In the genomic region with DNA sequence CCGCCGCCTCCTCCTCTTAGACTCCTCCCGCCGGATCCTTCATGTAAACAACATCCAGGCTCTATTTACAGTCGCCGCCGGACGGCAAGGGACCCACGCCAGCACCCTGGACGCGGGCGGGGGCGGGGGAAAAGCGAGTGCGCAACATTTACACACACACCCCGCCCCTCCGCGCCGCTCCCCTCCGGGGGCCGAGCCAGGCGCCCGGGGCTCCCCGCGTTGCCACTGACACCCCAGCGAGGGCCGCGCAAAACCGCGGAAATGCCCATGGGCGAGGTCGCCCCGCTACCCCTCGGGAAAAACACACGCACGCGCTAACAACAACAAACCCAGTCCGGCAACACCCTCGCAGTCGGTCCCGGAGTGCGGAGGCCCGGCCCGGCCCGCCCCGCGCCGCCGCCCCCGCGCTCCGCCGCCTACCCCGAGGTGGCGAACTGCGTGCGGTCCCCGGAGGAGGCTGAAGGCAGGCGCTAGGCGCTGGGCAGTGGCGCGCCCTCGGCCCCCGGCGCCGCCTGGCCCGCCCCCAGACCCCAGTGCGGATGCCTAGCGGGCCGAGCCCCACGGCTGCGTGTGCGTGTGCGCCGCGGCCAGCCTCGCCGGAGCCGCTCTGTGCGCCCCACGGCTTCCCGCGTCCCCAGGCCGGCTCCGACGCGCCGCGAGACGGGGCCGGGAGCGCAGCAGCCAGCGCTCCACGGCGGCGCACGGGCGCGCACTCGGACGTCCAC, we compare ENCODE assay signal across 8 cellular contexts.
DNase-seq lines count a peak whose midpoint lies in the region; ATAC-seq, FAIRE-seq and TF ChIP-seq lines count a peak whose summit lies in the region.

No MANE protein-coding gene starts in this region.

- peaks cover 0 to 11% (median 0%) of the 10 kb centered on the region in 3 experiments; a peak in 3 of 7 replicates for H3K36me3 Mint-ChIP-seq in H9 (ENCODE audit: insufficient read depth in 1 of 3, low read depth in 3 of 3)
- peaks cover 28% of the 10 kb centered on the region for H3K36me3 Mint-ChIP-seq in central memory CD8-positive, alpha-beta T cell (ENCODE audit: insufficient read depth)

- H3K9ac ChIP-seq in H9 (ENCODE audit: extremely low read depth, insufficient read length, low read length) (peak overlapping the region; percentile 64), keratinocyte (ENCODE audit: control insufficient read depth, extremely low read depth, insufficient read depth, low read length) (peak overlapping the region; percentile 61)

- no peak overlapping the region for H4K91ac ChIP-seq in H9 (ENCODE audit: insufficient read length, low read depth, low read length)

- no peaks in the 10 kb centered on the region; the same call in 1 of the 2 replicates for H3K27me3 Mint-ChIP-seq in H9 (ENCODE audit: low read depth)
- H3K27me3 Mint-ChIP-seq in central memory CD8-positive, alpha-beta T cell, result no peaks in the 10 kb centered on the region

- H3K14ac ChIP-seq in H9 (ENCODE audit: insufficient read depth, low read length), result peak overlapping the region; percentile 89

- H2BK15ac ChIP-seq in H9 (ENCODE audit: low read depth, low read length), result no peak overlapping the region

- H3T11ph ChIP-seq in H9 (ENCODE audit: low read length), result no peak overlapping the region

- TF ChIP-seq CTCF in H9 (conservative IDR thresholded peaks at IDR 0.05) (no peak), keratinocyte (optimal IDR thresholded peaks at IDR 0.05 in 1 of 3, IDR thresholded peaks at IDR 0.05 in 1 of 3, conservative IDR thresholded peaks at IDR 0.05 in 1 of 3; ENCODE audit: extremely low read depth in 1 of 3, insufficient read depth in 2 of 3, low read length in 3 of 3) (no peak)

- ATAC-seq in central memory CD8-positive, alpha-beta T cell (replicated peaks; ENCODE audit: extremely low read depth, poor library complexity, severe bottlenecking), result peak; percentile 61
- ATAC-seq in GM21381 (IDR thresholded peaks at IDR 0.05; ENCODE audit: unreplicated experiment), result no peak

- H2AFZ ChIP-seq in H9 (ENCODE audit: low read length), result no peak overlapping the region
- H2AFZ ChIP-seq in keratinocyte (ENCODE audit: control insufficient read depth, low read length), result peak overlapping the region; percentile 76

- H3K36me3 ChIP-seq in keratinocyte (ENCODE audit: control insufficient read depth in 2 of 2, extremely low read depth in 1 of 2, insufficient read depth in 2 of 2, low read length in 2 of 2), result no peaks in the 10 kb centered on the region

- H3K79me2 ChIP-seq in H9 (ENCODE audit: insufficient read depth, low read length) (peaks cover 10% of the 10 kb centered on the region; the same call in 1 of the 2 replicates), keratinocyte (ENCODE audit: control insufficient read depth, insufficient read depth, low read length) (no peaks in the 10 kb centered on the region)

- H4K20me1 ChIP-seq in H9 (ENCODE audit: control insufficient read depth, insufficient read depth, insufficient read length) (peaks cover 2% of the 10 kb centered on the region), keratinocyte (ENCODE audit: control insufficient read depth, extremely low read depth, insufficient read depth, low read length) (no peaks in the 10 kb centered on the region)

- H3K27ac ChIP-seq in H9 (ENCODE audit: insufficient read length, low read depth, low read length) (no peak overlapping the region), keratinocyte (ENCODE audit: control insufficient read depth, insufficient read depth, low read length) (no peak overlapping the region)

- no peak overlapping the region for H3K4ac ChIP-seq in H9 (ENCODE audit: low read depth, low read length)

- H2BK20ac ChIP-seq in H9 (ENCODE audit: low read depth, low read length, poor library complexity, severe bottlenecking), result no peak overlapping the region

- peak overlapping the region; percentile 58 to 82 (median 62) for H3K4me3 ChIP-seq in keratinocyte (ENCODE audit: control insufficient read depth in 2 of 3, extremely low read depth in 1 of 3, insufficient read depth in 2 of 3, low read depth in 1 of 3, low read length in 3 of 3)

- H3K9me1 ChIP-seq in keratinocyte (ENCODE audit: control insufficient read depth, extremely low read depth, insufficient read depth, low read length), result no peaks in the 10 kb centered on the region

- peak overlapping the region; percentile 22 for H3K18ac ChIP-seq in H9 (ENCODE audit: insufficient read length, low read depth, low read length)

- H3K23ac ChIP-seq in H9 (ENCODE audit: insufficient read length, low read depth, low read length), result no peak overlapping the region

- no CpG with 5 or more reads among the region's 101 CpGs for WGBS in H9 (ENCODE audit: extremely low coverage, insufficient read length, low lambda C conversion rate)

- peak overlapping the region; percentile 49 for H3K4me2 ChIP-seq in H9 (ENCODE audit: insufficient read depth, insufficient read length, low read length)
- H3K4me2 ChIP-seq in keratinocyte (ENCODE audit: control insufficient read depth, extremely low read depth, insufficient read depth, low read depth, low read length), result peak overlapping the region; percentile 66

- H2BK5ac ChIP-seq in H9 (ENCODE audit: insufficient read length, low read length), result no peak overlapping the region

- H4K8ac ChIP-seq in H9 (replicated peaks; ENCODE audit: insufficient read length, low read depth, low read length), result no peak overlapping the region

- H3K56ac ChIP-seq in H9 (ENCODE audit: insufficient read length, low read depth, low read length), result no peak overlapping the region

- H3K4me1 Mint-ChIP-seq in H9, result peaks cover 37% of the 10 kb centered on the region in 2 experiments
- H3K4me1 Mint-ChIP-seq in central memory CD8-positive, alpha-beta T cell, result peaks cover 58% of the 10 kb centered on the region

- FAIRE-seq in keratinocyte (lab: Jason Lieb, UNC), result no peak

- DNase-seq in Daoy (ENCODE audit: low read depth), result peak; percentile 77
- DNase-seq in H9, result peak; percentile 83
- DNase-seq in NCI-H1930 (lab: John Stamatoyannopoulos, UW), result peak; percentile 11 to 34
- DNase-seq in activated CD4-positive, CD25-positive, alpha-beta regulatory T cell treated with anti-CD3 and anti-CD28 coated beads, Interleukin-2, amount 50 U/mL, for 72 hours, result peak; percentile 78
- DNase-seq in central memory CD8-positive, alpha-beta T cell (ENCODE audit: low spot score in 2 of 2), result peak; percentile 65 to 68
- no peak for DNase-seq in keratinocyte (ENCODE audit: low read depth, low spot score)
- peak; percentile 67 for DNase-seq in stimulated activated CD4-positive, alpha-beta T cell treated with anti-CD3 and anti-CD28 coated beads, Interleukin-12 subunit alpha, Interleukin-12 subunit beta, amount 100 ng/mL, for 4 hours

- peak overlapping the region; percentile 84 to 95 for H3K4me3 Mint-ChIP-seq in H9
- peak overlapping the region; percentile 96 for H3K4me3 Mint-ChIP-seq in central memory CD8-positive, alpha-beta T cell

- H3K9me3 Mint-ChIP-seq in H9, result no peaks in the 10 kb centered on the region; a peak in 1 of 5 replicates
- no peaks in the 10 kb centered on the region for H3K9me3 Mint-ChIP-seq in central memory CD8-positive, alpha-beta T cell

- H2BK12ac ChIP-seq in H9 (ENCODE audit: insufficient read length, low read depth, low read length), result no peak overlapping the region

- H3K9me3 ChIP-seq in H9 (ENCODE audit: control insufficient read depth, low read depth, low read length) (no peaks in the 10 kb centered on the region), keratinocyte (ENCODE audit: control insufficient read depth, low read depth, low read length) (no peaks in the 10 kb centered on the region)

- H3K27ac Mint-ChIP-seq in H9, result peak overlapping the region in 2 of 3 experiments; percentile 95 to 97; a peak in 3 of 7 replicates
- H3K27ac Mint-ChIP-seq in central memory CD8-positive, alpha-beta T cell (ENCODE audit: low read depth), result peak overlapping the region; percentile 99

- no peaks in the 10 kb centered on the region for H3K79me1 ChIP-seq in H9 (ENCODE audit: insufficient read depth, low read depth, low read length, poor library complexity, severe bottlenecking)

- H2BK120ac ChIP-seq in H9 (ENCODE audit: low read depth, low read length, poor library complexity, severe bottlenecking), result no peak overlapping the region

- H3K4me1 ChIP-seq in H9 (ENCODE audit: insufficient read depth, low read length) (peaks cover 5% of the 10 kb centered on the region; the same call in 1 of the 2 replicates), keratinocyte (ENCODE audit: control insufficient read depth, extremely low read depth, insufficient read depth, low read length) (peaks cover 6% of the 10 kb centered on the region)

- no peak overlapping the region for H2AK5ac ChIP-seq in H9 (ENCODE audit: insufficient read length, low read length)

- no peak overlapping the region for H4K5ac ChIP-seq in H9 (ENCODE audit: insufficient read length, low read depth, low read length)

- peaks cover 15% of the 10 kb centered on the region for H3K23me2 ChIP-seq in H9 (ENCODE audit: insufficient read length, low read depth, low read length, poor library complexity, severe bottlenecking)

- H3K27me3 ChIP-seq in H9 (ENCODE audit: insufficient read depth, low read length) (no peaks in the 10 kb centered on the region), keratinocyte (ENCODE audit: control insufficient read depth, extremely low read depth, insufficient read depth, low read length) (peaks cover 5% of the 10 kb centered on the region)

- dilution Hi-C loops in keratinocyte (cut with MboI; ENCODE audit: extremely low pct_ligation_motif_present, low sequenced_read_pairs), result no loop called here
